8 cellular contexts compared by ENCODE assay signal in the genomic region with DNA sequence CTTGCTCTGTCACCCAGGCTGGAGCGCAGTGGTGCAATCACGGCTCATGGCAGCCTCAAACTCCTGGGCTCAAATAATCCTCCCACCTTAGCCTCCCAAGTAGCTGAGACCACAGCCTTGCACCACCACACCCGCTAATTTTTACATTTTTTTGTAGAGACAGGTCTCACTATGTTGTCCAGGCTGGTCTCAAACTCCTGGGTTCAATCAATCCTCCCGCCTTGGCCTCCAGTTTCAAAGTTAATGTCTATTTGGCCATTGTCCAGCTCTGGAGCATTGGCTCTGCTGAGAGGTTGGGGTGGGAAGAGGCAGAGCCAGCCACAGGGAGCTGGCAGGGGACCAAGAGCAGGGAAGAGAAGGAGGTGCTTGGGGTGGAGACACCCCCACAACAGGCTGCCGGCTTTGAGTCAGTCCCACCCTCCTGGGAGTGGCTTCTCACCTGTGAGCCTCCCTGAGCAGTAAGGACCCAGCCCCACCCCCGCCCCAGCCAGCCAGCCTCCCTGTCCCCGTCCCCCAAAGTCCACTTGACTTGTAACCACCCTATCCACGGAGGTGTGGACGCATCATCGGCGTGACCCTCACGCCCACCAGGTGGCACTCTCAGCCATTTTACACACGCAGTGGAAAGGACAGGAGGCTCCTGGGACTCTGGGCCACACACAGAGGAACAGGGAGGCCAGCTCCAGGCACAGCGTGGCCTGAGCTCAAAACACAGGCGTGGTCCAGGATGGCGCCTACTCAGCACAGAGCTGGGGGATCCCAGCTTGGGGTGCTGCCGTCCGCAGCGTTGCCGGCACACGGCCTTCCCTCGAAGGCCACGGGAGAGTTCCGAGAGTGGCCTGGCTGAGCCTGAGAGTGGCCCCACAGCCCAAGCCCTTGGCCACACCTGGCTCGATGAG. TPM values are rescaled to one million over a fixed set of nuclear protein-coding genes. Genes with fewer than 3 reads are reported as not detected.
DNase-seq lines count a peak whose midpoint lies in the region; ATAC-seq, FAIRE-seq and TF ChIP-seq lines count a peak whose summit lies in the region.

No MANE protein-coding gene starts in this region.

- TF ChIP-seq CTCF in dorsolateral prefrontal cortex (IDR thresholded peaks at IDR 0.05 in 54 of 56, conservative IDR thresholded peaks at IDR 0.05 in 2 of 56; ENCODE audit: low read depth in 1 of 56, partially characterized antibody in 56 of 56): peak in 55 of 56 donors; percentile 49 to 89 (median 74)
- peak; percentile 69 for TF ChIP-seq CTCF in lower lobe of right lung (IDR thresholded peaks at IDR 0.05)

- ATAC-seq in lower lobe of right lung: peak; percentile 90 to 91
- no peak for ATAC-seq in GM18907 (IDR thresholded peaks at IDR 0.05; ENCODE audit: unreplicated experiment)

- DNase-seq in AG08395 (ENCODE audit: low spot score): peak; percentile 83
- peak; percentile 80 for DNase-seq in H54 (ENCODE audit: insufficient read length, low spot score)
- peak; percentile 61 for DNase-seq in NCI-H510A (lab: John Stamatoyannopoulos, UW)
- DNase-seq in activated CD4-positive, alpha-beta T cell treated with anti-CD3 and anti-CD28 coated beads, Interleukin-2, amount 50 U/mL, for 24 hours (ENCODE audit: low read depth in 1 of 2, low spot score in 1 of 2): peak; percentile 29 to 36
- DNase-seq in dorsolateral prefrontal cortex: peak; percentile 79 to 90 (median 84)
- peak; percentile 88 for DNase-seq in lower lobe of right lung
- peak; percentile 19 for DNase-seq in stimulated activated CD8-positive, alpha-beta memory T cell treated with anti-CD3 and anti-CD28 coated beads, Interleukin-12 subunit alpha, Interleukin-12 subunit beta, amount 100 ng/mL, for 4 hours (ENCODE audit: low read depth)

- H3K4me3 ChIP-seq in dorsolateral prefrontal cortex (peak overlapping the region in 7 of 59 donors; percentile 0 to 31 (median 6)), lower lobe of right lung (no peak overlapping the region)

- peaks cover 9% of the 10 kb centered on the region for H3K4me1 ChIP-seq in lower lobe of right lung

- H3K27me3 ChIP-seq in dorsolateral prefrontal cortex (no peaks in the 10 kb centered on the region), lower lobe of right lung (ENCODE audit: low read depth) (no peaks in the 10 kb centered on the region)

- no peak for FAIRE-seq in H54 (lab: Jason Lieb, UNC)

- no peaks in the 10 kb centered on the region for H3K9me3 ChIP-seq in lower lobe of right lung

- intact Hi-C loops in dorsolateral prefrontal cortex (cut with DNase I): loop anchor here (2.0 to 5.0 kb wide), 3 partner anchors 60 to 98 kb away; partner anchors contain the start of genes NDUFAF8 (in 1 of the 2) and TEPSIN (in 1 of the 2)
- intact Hi-C loops in lower lobe of right lung (cut with DNase I): no loop called here

- peak overlapping the region in 58 of 59 donors; percentile 53 to 96 (median 86) for H3K27ac ChIP-seq in dorsolateral prefrontal cortex
- peak overlapping the region; percentile 11 for H3K27ac ChIP-seq in lower lobe of right lung

- H3K36me3 ChIP-seq in lower lobe of right lung: no peaks in the 10 kb centered on the region

- 0 out of 2 replicates have a peak, but pooled peaks have one; percentile 18 for TF ChIP-seq POLR2A in H54 (IDR thresholded peaks at IDR 0.05; ENCODE audit: low read depth, low read length)

RNA-seq across cellular contexts. Expression of gene PVALEF, which starts 22.8 kb away (rescaled TPM):
- 1 to 10 TPM in 23 of 120 experiments, under 1 TPM in 78, not detected in 19; 0.35 to 2.6 (median 0.77) TPM for total RNA-seq in dorsolateral prefrontal cortex
- not detected for total RNA-seq in lower lobe of right lung

RNA-seq across cellular contexts. Expression of gene AATK, which starts 23.5 kb away (rescaled TPM):
- total RNA-seq in dorsolateral prefrontal cortex (100 to 1,000 TPM; 143 to 915 (median 275) TPM), lower lobe of right lung (64.0 TPM)

Comparison
In these comparisons a context has a peak if more than half of its experiments do, and no peak if none do; other contexts are left out.
1. DNase-seq: peak in every context shown above with its lines; median percentile 88 in lower lobe of right lung; 84 in dorsolateral prefrontal cortex; 83 in AG08395; 80 in H54; 61 in NCI-H510A; 32 in activated CD4-positive, alpha-beta T cell treated with anti-CD3 and anti-CD28 coated beads, Interleukin-2, amount 50 U/mL, for 24 hours; 19 in stimulated activated CD8-positive, alpha-beta memory T cell treated with anti-CD3 and anti-CD28 coated beads, Interleukin-12 subunit alpha, Interleukin-12 subunit beta, amount 100 ng/mL, for 4 hours.